8 cellular contexts compared by ENCODE assay signal in genomic region chr9:97696025-97696822, GRCh38. TPM values are rescaled to one million over a fixed set of nuclear protein-coding genes. Genes with fewer than 3 reads are reported as not detected.
DNase-seq lines count a peak whose midpoint lies in the region; ATAC-seq and TF ChIP-seq lines count a peak whose summit lies in the region.

No MANE protein-coding gene starts in this region.

- TF ChIP-seq CTCF in GM12864 (IDR thresholded peaks at IDR 0.05; ENCODE audit: low read depth, low read length, missing control alignments) (no peak), smooth muscle cell (IDR thresholded peaks at IDR 0.05; ENCODE audit: borderline replicate concordance, insufficient read depth, poor library complexity, severe bottlenecking) (no peak)
- TF ChIP-seq CTCF in activated CD8-positive, alpha-beta T cell treated with anti-CD3 and anti-CD28 coated beads for 36 hours (IDR thresholded peaks at IDR 0.05) = no peak

- peaks cover 25% of the 10 kb centered on the region for H4K20me1 ChIP-seq in smooth muscle cell (ENCODE audit: low read depth)

- H3K79me2 ChIP-seq in smooth muscle cell (ENCODE audit: low read depth) = peaks cover 26% of the 10 kb centered on the region

- peaks cover 1% of the 10 kb centered on the region for H3K27me3 Mint-ChIP-seq in activated CD8-positive, alpha-beta T cell treated with anti-CD3 and anti-CD28 coated beads for 36 hours

- CTCF ChIA-PET in activated CD8-positive, alpha-beta T cell treated with anti-CD3 and anti-CD28 coated beads for 36 hours (lab: Charles Lee) = interaction anchor here (1.0 to 1.7 kb wide), 5 partner anchors 9 to 194 kb away, joined by 3 to 7 read pairs (median 3); no protein-coding TSS in a partner anchor

- H3K27ac ChIP-seq in iPS DF 6.9 (ENCODE audit: low read length) (no peak overlapping the region), smooth muscle cell (ENCODE audit: low read depth) (peak overlapping the region; percentile 68)

- H3K36me3 ChIP-seq in iPS DF 6.9 (ENCODE audit: control insufficient read depth, insufficient read depth, low read length) (no peaks in the 10 kb centered on the region), smooth muscle cell (ENCODE audit: low read depth) (peaks cover 3% of the 10 kb centered on the region)

- peaks cover 46% of the 10 kb centered on the region for H3K4me1 Mint-ChIP-seq in activated CD8-positive, alpha-beta T cell treated with anti-CD3 and anti-CD28 coated beads for 36 hours (ENCODE audit: low read depth)

- H3K4me3 ChIP-seq in GM12864 (ENCODE audit: low read depth, low read length) (peak overlapping the region; percentile 93), iPS DF 6.9 (ENCODE audit: low read length) (peak overlapping the region; percentile 92), smooth muscle cell (peak overlapping the region; percentile 68)

- peak; percentile 26 for ATAC-seq in HG03103 (IDR thresholded peaks at IDR 0.05; ENCODE audit: low read depth, unreplicated experiment)
- no peak for ATAC-seq in activated CD8-positive, alpha-beta T cell treated with anti-CD3 and anti-CD28 coated beads for 36 hours
- no peak for ATAC-seq in GM18907 (IDR thresholded peaks at IDR 0.05; ENCODE audit: unreplicated experiment)

- peaks cover 5% of the 10 kb centered on the region; the same call in 1 of the 2 replicates for H3K27me3 ChIP-seq in iPS DF 6.9 (ENCODE audit: control insufficient read depth, insufficient read depth, low read length)
- H3K27me3 ChIP-seq in smooth muscle cell (ENCODE audit: low read depth) = no peaks in the 10 kb centered on the region

- intact Hi-C loops in activated CD8-positive, alpha-beta T cell treated with anti-CD3 and anti-CD28 coated beads for 36 hours (cut with micrococcal nuclease) = no loop called here

- H3K4me1 ChIP-seq in iPS DF 6.9 (ENCODE audit: control insufficient read depth, insufficient read depth, low read length) = no peaks in the 10 kb centered on the region
- peaks cover 16% of the 10 kb centered on the region for H3K4me1 ChIP-seq in smooth muscle cell (ENCODE audit: low read depth)

- H3K9ac ChIP-seq in smooth muscle cell (ENCODE audit: low read depth) = peak overlapping the region; percentile 72

- H3F3A ChIP-seq in smooth muscle cell (ENCODE audit: low read depth) = no peaks in the 10 kb centered on the region

- peak overlapping the region; percentile 99 for H3K4me2 ChIP-seq in smooth muscle cell

- POLR2A ChIA-PET in activated CD8-positive, alpha-beta T cell treated with anti-CD3 and anti-CD28 coated beads for 36 hours (lab: Charles Lee) = interaction anchor here (0.6 to 3.1 kb wide), 8 partner anchors 8 to 288 kb away, joined by 3 to 15 read pairs (median 4); partner anchors contain the start of genes NCBP1, TRMO and TSTD2

- H3K27ac Mint-ChIP-seq in activated CD8-positive, alpha-beta T cell treated with anti-CD3 and anti-CD28 coated beads for 36 hours = peak overlapping the region; percentile 85

- H3K36me3 Mint-ChIP-seq in activated CD8-positive, alpha-beta T cell treated with anti-CD3 and anti-CD28 coated beads for 36 hours (ENCODE audit: low read depth) = peaks cover 17% of the 10 kb centered on the region

- peak overlapping the region; percentile 78 for H2AFZ ChIP-seq in smooth muscle cell (ENCODE audit: low read depth)

- no CpG with 5 or more reads among the region's 11 CpGs for WGBS in iPS DF 6.9 (ENCODE audit: insufficient coverage, insufficient read length)
- 25% methylated on average over 11 of the region's 11 CpGs for WGBS in smooth muscle cell (ENCODE audit: low lambda C conversion rate)

- H3K9me3 Mint-ChIP-seq in activated CD8-positive, alpha-beta T cell treated with anti-CD3 and anti-CD28 coated beads for 36 hours = no peaks in the 10 kb centered on the region

- H3K9me3 ChIP-seq in iPS DF 6.9 (ENCODE audit: control insufficient read depth, insufficient read depth, low read length) (no peaks in the 10 kb centered on the region), smooth muscle cell (replicated peaks; ENCODE audit: low read depth) (no peaks in the 10 kb centered on the region)

- H3K4me3 Mint-ChIP-seq in activated CD8-positive, alpha-beta T cell treated with anti-CD3 and anti-CD28 coated beads for 36 hours = peak overlapping the region; percentile 92

- DNase-seq in GM12864 (ENCODE audit: low read depth) = no peak
- no peak for DNase-seq in activated CD8-positive, alpha-beta T cell treated with anti-CD3 and anti-CD28 coated beads for 36 hours
- no peak for DNase-seq in iPS DF 6.9 (ENCODE audit: low read depth, low spot score)
- no peak for DNase-seq in smooth muscle cell (lab: John Stamatoyannopoulos, UW; ENCODE audit: unreplicated experiment)
- no peak for DNase-seq in ecto neural progenitor cell (ENCODE audit: low spot score)
- no peak for DNase-seq in NCI-H748 (lab: John Stamatoyannopoulos, UW; ENCODE audit: unreplicated experiment)

RNA-seq across cellular contexts. Expression of gene XPA, which starts 0.9 kb away (rescaled TPM):
- total RNA-seq in activated CD8-positive, alpha-beta T cell treated with anti-CD3 and anti-CD28 coated beads for 36 hours = 10 to 100 TPM in 1 of 2 experiments, 1 to 10 TPM in 1; 9.8 to 10.9 TPM
- 6.5 and 7.5 TPM in 2 replicates for total RNA-seq in smooth muscle cell
- 9.7 and 14.0 TPM in 2 replicates for polyA plus RNA-seq in smooth muscle cell
